ENCODE assay signal across 8 cellular contexts in genomic region chr9:136283291-136284235, GRCh38. TPM values are rescaled to one million over a fixed set of nuclear protein-coding genes. Genes with fewer than 3 reads are reported as not detected.
DNase-seq lines count a peak whose midpoint lies in the region; ATAC-seq and TF ChIP-seq lines count a peak whose summit lies in the region.

No MANE protein-coding gene starts in this region.

- H3K4me1 ChIP-seq in endodermal cell (ENCODE audit: control insufficient read depth, insufficient read depth, low read length): no peaks in the 10 kb centered on the region

- H3K36me3 Mint-ChIP-seq in endodermal cell (ENCODE audit: low read depth): no peaks in the 10 kb centered on the region

- no peaks in the 10 kb centered on the region for H3K4me1 Mint-ChIP-seq in endodermal cell

- DNase-seq in NCI-H187 (lab: John Stamatoyannopoulos, UW): peak; percentile 36 to 58
- DNase-seq in NCI-H187 treated with DMSO at 0.1 percent for 48 hours (lab: John Stamatoyannopoulos, UW): no peak
- DNase-seq in NCI-H748 treated with DMSO at 0.1 percent for 48 hours (lab: John Stamatoyannopoulos, UW): peak; percentile 37
- peak; percentile 23 to 50 for DNase-seq in activated CD8-positive, alpha-beta memory T cell treated with anti-CD3 and anti-CD28 coated beads for 1 hour (ENCODE audit: extremely low read depth in 1 of 2, low read depth in 1 of 2)
- peak; percentile 96 for DNase-seq in endodermal cell
- peak; percentile 74 for DNase-seq in midbrain (lab: John Stamatoyannopoulos, UW)
- peak; percentile 56 for DNase-seq in stimulated activated CD8-positive, alpha-beta memory T cell treated with anti-CD3 and anti-CD28 coated beads, Interleukin-15, amount 100 ng/mL, for 24 hours (ENCODE audit: low read depth)

- TF ChIP-seq CTCF in endodermal cell (conservative IDR thresholded peaks at IDR 0.05): peak; percentile 90

- no peak overlapping the region for H3K4me3 Mint-ChIP-seq in endodermal cell

- no peak overlapping the region for H3K27ac ChIP-seq in endodermal cell (ENCODE audit: low read depth, low read length)

- H3K27ac Mint-ChIP-seq in endodermal cell: no peak overlapping the region

- no peak overlapping the region for H3K4me3 ChIP-seq in endodermal cell (ENCODE audit: low read length)

- peak; percentile 87 for ATAC-seq in HG03354 (IDR thresholded peaks at IDR 0.05; ENCODE audit: poor library complexity, severe bottlenecking, unreplicated experiment)

- H3K9me3 Mint-ChIP-seq in endodermal cell: no peaks in the 10 kb centered on the region

- no peaks in the 10 kb centered on the region for H3K27me3 ChIP-seq in endodermal cell (ENCODE audit: control insufficient read depth, insufficient read depth, low read length, poor library complexity, severe bottlenecking)

- H3K9ac ChIP-seq in endodermal cell (ENCODE audit: extremely low read depth, low read length, poor library complexity, severe bottlenecking): no peak overlapping the region

- H3K36me3 ChIP-seq in endodermal cell (ENCODE audit: control insufficient read depth, insufficient read depth, low read length): no peaks in the 10 kb centered on the region

- 57 to 58% methylated on average over 23 to 32 of the region's 32 CpGs for WGBS in endodermal cell (ENCODE audit: insufficient coverage in 1 of 2, insufficient read length in 1 of 2), 2 experiments

- no peaks in the 10 kb centered on the region for H3K27me3 Mint-ChIP-seq in endodermal cell (ENCODE audit: insufficient read depth)

- no peaks in the 10 kb centered on the region for H3K9me3 ChIP-seq in endodermal cell (ENCODE audit: control insufficient read depth, low read length)

RNA-seq across cellular contexts. Expression of gene CCDC187, which starts 20.3 kb away (rescaled TPM):
- total RNA-seq in endodermal cell: under 1 TPM; 0.04 to 0.09 TPM
- polyA plus RNA-seq in endodermal cell (2013, experiment 1 of 2): 0.04 TPM
- 0.04 TPM for polyA plus RNA-seq in endodermal cell (2013, experiment 2 of 2)

RNA-seq across cellular contexts. Expression of gene QSOX2, which starts 38.0 kb away (rescaled TPM):
- total RNA-seq in endodermal cell: 10 to 100 TPM; 22.0 to 26.3 TPM
- 29.8 TPM for polyA plus RNA-seq in endodermal cell (2013, experiment 1 of 2)
- 26.3 TPM for polyA plus RNA-seq in endodermal cell (2013, experiment 2 of 2)

RNA-seq across cellular contexts. Expression of gene GPSM1, which starts 43.8 kb away (rescaled TPM):
- total RNA-seq in endodermal cell: 10 to 100 TPM; 37.2 to 38.6 TPM
- 48.0 TPM for polyA plus RNA-seq in endodermal cell (2013, experiment 1 of 2)
- polyA plus RNA-seq in endodermal cell (2013, experiment 2 of 2): 42.4 TPM
